Comparison of ENCODE assay signal across 8 cellular contexts in genomic region chr2:177783835-177784448, GRCh38.
A peak's percentile ranks its signal among the peaks of the same experiment; 100 is the strongest.
DNase-seq lines count a peak whose midpoint lies in the region; ATAC-seq, FAIRE-seq and TF ChIP-seq lines count a peak whose summit lies in the region.

No MANE protein-coding gene starts in this region.

- H3K4me1 ChIP-seq in SK-N-SH (ENCODE audit: control insufficient read depth in 1 of 2, insufficient read depth in 2 of 2, low read depth in 1 of 2, low read length in 1 of 2) (no peaks in the 10 kb centered on the region; a peak in 2 of 4 replicates), keratinocyte (ENCODE audit: control insufficient read depth, extremely low read depth, insufficient read depth, low read length) (peaks cover 22% of the 10 kb centered on the region), OCI-LY7 (ENCODE audit: insufficient read depth, low read length, poor library complexity, severe bottlenecking) (no peaks in the 10 kb centered on the region)

- dilution Hi-C loops in keratinocyte (cut with MboI; ENCODE audit: extremely low pct_ligation_motif_present, low sequenced_read_pairs): no loop called here

- 24% methylated on average over 2 of the region's 2 CpGs for WGBS in SK-N-SH (ENCODE audit: low lambda C conversion rate)

- H3F3A ChIP-seq in SK-N-SH (replicated peaks; ENCODE audit: insufficient read depth): no peaks in the 10 kb centered on the region

- FAIRE-seq in GM12891 (lab: Jason Lieb, UNC) (no peak), keratinocyte (lab: Jason Lieb, UNC) (peak; percentile 51)

- no peak for TF ChIP-seq RAD21 in SK-N-SH (IDR thresholded peaks at IDR 0.05; ENCODE audit: low read length)

- no peaks in the 10 kb centered on the region for H3K79me2 ChIP-seq in SK-N-SH (ENCODE audit: insufficient read depth)
- H3K79me2 ChIP-seq in keratinocyte (ENCODE audit: control insufficient read depth, insufficient read depth, low read length): no peaks in the 10 kb centered on the region
- no peaks in the 10 kb centered on the region for H3K79me2 ChIP-seq in OCI-LY7 (ENCODE audit: insufficient read depth, low read depth, low read length)

- intact Hi-C loops in OCI-LY7 (cut with micrococcal nuclease; ENCODE audit: unreplicated experiment): no loop called here

- peak overlapping the region; percentile 3 to 40; a peak in 2 of 4 replicates for H3K4me3 ChIP-seq in SK-N-SH (ENCODE audit: low read depth in 2 of 2, low read length in 1 of 2)
- H3K4me3 ChIP-seq in keratinocyte (ENCODE audit: control insufficient read depth in 2 of 3, extremely low read depth in 1 of 3, insufficient read depth in 2 of 3, low read depth in 1 of 3, low read length in 3 of 3): peak overlapping the region in 1 of 3 experiments; percentile 18
- no peak overlapping the region for H3K4me3 ChIP-seq in OCI-LY7 (ENCODE audit: low read depth, low read length, poor library complexity, severe bottlenecking)

- CTCF ChIA-PET in SK-N-SH (lab: Yijun Ruan, JAX) (interaction anchor here (0.8 to 2.4 kb wide), 3 partner anchors 11 to 17 kb away, joined by 3 to 10 read pairs (median 5); no protein-coding TSS in a partner anchor), OCI-LY7 (lab: Charles Lee; ENCODE audit: unreplicated experiment) (no interaction called here)

- H3K36me3 ChIP-seq in SK-N-SH (replicated peaks in 1 of 2; ENCODE audit: control insufficient read depth in 1 of 2, insufficient read depth in 2 of 2, low read length in 1 of 2) (no peaks in the 10 kb centered on the region), keratinocyte (ENCODE audit: control insufficient read depth in 2 of 2, extremely low read depth in 1 of 2, insufficient read depth in 2 of 2, low read length in 2 of 2) (no peaks in the 10 kb centered on the region), OCI-LY7 (ENCODE audit: insufficient read depth, low read length) (no peaks in the 10 kb centered on the region)

- H2AFZ ChIP-seq in SK-N-SH (ENCODE audit: low read depth) (peak overlapping the region; percentile 19; the same call in 1 of the 2 replicates), keratinocyte (ENCODE audit: control insufficient read depth, low read length) (no peak overlapping the region), OCI-LY7 (ENCODE audit: low read length) (no peak overlapping the region)

- DNase-seq in GM12891 (ENCODE audit: insufficient read length, low spot score) (no peak), SK-N-SH (no peak), keratinocyte (ENCODE audit: low read depth, low spot score) (no peak), OCI-LY7 (ENCODE audit: low spot score) (no peak), inferior parietal cortex (ENCODE audit: extremely low spot score) (no peak)

- H3K9ac ChIP-seq in SK-N-SH (no peak overlapping the region), keratinocyte (ENCODE audit: control insufficient read depth, extremely low read depth, insufficient read depth, low read length) (no peak overlapping the region)

- H3K27me3 ChIP-seq in SK-N-SH (ENCODE audit: insufficient read depth) (no peaks in the 10 kb centered on the region), keratinocyte (ENCODE audit: control insufficient read depth, extremely low read depth, insufficient read depth, low read length) (no peaks in the 10 kb centered on the region)

- H3K27ac ChIP-seq in SK-N-SH (ENCODE audit: low read depth in 2 of 2, low read length in 1 of 2): peak overlapping the region; percentile 42 to 58; a peak in 3 of 4 replicates
- H3K27ac ChIP-seq in keratinocyte (ENCODE audit: control insufficient read depth, insufficient read depth, low read length): peak overlapping the region; percentile 6
- no peak overlapping the region for H3K27ac ChIP-seq in OCI-LY7 (ENCODE audit: low read depth, low read length, poor library complexity, severe bottlenecking)

- no TSS peak for BruUV-seq in OCI-LY7 (replicated peaks; lab: Mats Ljungman, UMichigan)

- H3K9me1 ChIP-seq in keratinocyte (ENCODE audit: control insufficient read depth, extremely low read depth, insufficient read depth, low read length): no peaks in the 10 kb centered on the region

- ATAC-seq in HG02884 (IDR thresholded peaks at IDR 0.05; ENCODE audit: unreplicated experiment) (peak; percentile 62), HG02870 (IDR thresholded peaks at IDR 0.05; ENCODE audit: unreplicated experiment) (no peak), GM21825 (IDR thresholded peaks at IDR 0.05; ENCODE audit: unreplicated experiment) (no peak)

- TF ChIP-seq CTCF in SK-N-SH (IDR thresholded peaks at IDR 0.05): no peak
- no peak for TF ChIP-seq CTCF in keratinocyte (optimal IDR thresholded peaks at IDR 0.05 in 1 of 3, IDR thresholded peaks at IDR 0.05 in 1 of 3, conservative IDR thresholded peaks at IDR 0.05 in 1 of 3; ENCODE audit: extremely low read depth in 1 of 3, insufficient read depth in 2 of 3, low read length in 3 of 3)
- no peak for TF ChIP-seq CTCF in OCI-LY7 (conservative IDR thresholded peaks at IDR 0.05; ENCODE audit: low read length)

- H4K20me1 ChIP-seq in SK-N-SH (ENCODE audit: insufficient read depth) (no peaks in the 10 kb centered on the region), keratinocyte (ENCODE audit: control insufficient read depth, extremely low read depth, insufficient read depth, low read length) (no peaks in the 10 kb centered on the region), OCI-LY7 (ENCODE audit: insufficient read depth, low read length) (no peaks in the 10 kb centered on the region)

- no peaks in the 10 kb centered on the region for H3K9me2 ChIP-seq in SK-N-SH
- H3K9me2 ChIP-seq in OCI-LY7 (ENCODE audit: insufficient read depth, low read length): no peaks in the 10 kb centered on the region

- peak overlapping the region; percentile 66 for H3K4me2 ChIP-seq in SK-N-SH
- H3K4me2 ChIP-seq in keratinocyte (ENCODE audit: control insufficient read depth, extremely low read depth, insufficient read depth, low read depth, low read length): peak overlapping the region; percentile 64
- H3K4me2 ChIP-seq in OCI-LY7 (ENCODE audit: low read length): no peak overlapping the region

- H3K9me3 ChIP-seq in SK-N-SH (no peaks in the 10 kb centered on the region), keratinocyte (ENCODE audit: control insufficient read depth, low read depth, low read length) (no peaks in the 10 kb centered on the region), OCI-LY7 (ENCODE audit: low read length) (no peaks in the 10 kb centered on the region)

- no peak for TF ChIP-seq EP300 in SK-N-SH (IDR thresholded peaks at IDR 0.05; ENCODE audit: borderline replicate concordance in 1 of 2, low read depth in 1 of 2, low read length in 1 of 2)

- POLR2A ChIA-PET in SK-N-SH (lab: Yijun Ruan, JAX) (no interaction called here), OCI-LY7 (lab: Charles Lee) (no interaction called here)

- TF ChIP-seq POLR2A in GM12891 (IDR thresholded peaks at IDR 0.05; ENCODE audit: low read depth, low read length): no peak

TF ChIP-seq in GM12891, 5 proteins besides CTCF, POLR2A, EP300 and RAD21:
- TF ChIP-seq POU2F2 (IDR thresholded peaks at IDR 0.05; ENCODE audit: low read depth, low read length): no peak
- TF ChIP-seq SPI1 (IDR thresholded peaks at IDR 0.05; ENCODE audit: low read depth, low read length): peak; percentile 22; the same call in 1 of the 2 replicates

TF ChIP-seq in SK-N-SH, 30 proteins besides CTCF, POLR2A, EP300 and RAD21:
- TF ChIP-seq NRF1 (IDR thresholded peaks at IDR 0.05; ENCODE audit: low read depth, low read length) (no peak), TCF12 (IDR thresholded peaks at IDR 0.05) (peak; percentile 48)
TF ChIP-seq in SK-N-SH: peak in this region for 1.
